ENCODE assay signal across 21 cellular contexts in genomic region chr12:61188801-61189595, GRCh38.
DNase-seq lines count a peak whose midpoint lies in the region; ATAC-seq, FAIRE-seq and TF ChIP-seq lines count a peak whose summit lies in the region.
"Had no signal": no experiment of that assay in that cellular context is flagged by ENCODE, and none has a peak within 500 bp of the region (broad histone marks: within the 10 kb centered on the region; RNA-seq: fewer than 3 reads in every experiment).

No MANE protein-coding gene starts in this region.

- peak; percentile 3 for DNase-seq in H7
- peak; percentile 4 for DNase-seq in epithelial cell of esophagus (ENCODE audit: low read depth)
- peak; percentile 14 for DNase-seq in medulla oblongata (ENCODE audit: extremely low spot score)
- peak; percentile 67 for DNase-seq in superior temporal gyrus (ENCODE audit: extremely low spot score)
- no peak for DNase-seq in HTR-8/SVneo (ENCODE audit: insufficient read length, low spot score)
- DNase-seq in NCI-H345 (lab: John Stamatoyannopoulos, UW), result no peak
- DNase-seq: CD8-positive, alpha-beta memory T cell; DND-41; KG1; NCI-H1417 treated with DMSO at 0.1 percent for 48 hours; NCI-H1930; NCI-H226; NCI-H524 treated with DMSO at 0.1 percent for 48 hours; PC-3; RPMI8226; SHP77 treated with DMSO at 0.1 percent for 48 hours; SK-N-SH had no signal

- no peak for FAIRE-seq in HTR-8/SVneo (lab: Jason Lieb, UNC)
- FAIRE-seq: GM19239 had no signal

- H3K4me3 ChIP-seq in H7 (ENCODE audit: insufficient read depth, low read depth, low read length) (no peak overlapping the region), epithelial cell of esophagus (ENCODE audit: low read length) (no peak overlapping the region)
- H3K4me3 ChIP-seq: BLaER1 treated with 17β-estradiol and CSF1 and Interleukin-3, amounts not matched to agents 10 nM and 100 nM had no signal

- TF ChIP-seq CTCF in epithelial cell of esophagus (IDR thresholded peaks at IDR 0.05; ENCODE audit: insufficient read depth, low read depth, low read length, missing control alignments), result no peak

- no peak for ATAC-seq in GM18907 (IDR thresholded peaks at IDR 0.05; ENCODE audit: unreplicated experiment)
- no peak for ATAC-seq in HG02763 (IDR thresholded peaks at IDR 0.05; ENCODE audit: unreplicated experiment)
- ATAC-seq: PC-3 had no signal

- H3K27me3 ChIP-seq in H7 (ENCODE audit: control insufficient read depth, insufficient read depth, low read length), result no peaks in the 10 kb centered on the region
- H3K27me3 ChIP-seq: BLaER1 treated with 17β-estradiol and CSF1 and Interleukin-3, amounts not matched to agents 10 nM and 100 nM had no signal

- H3K36me3 ChIP-seq in H7 (replicated peaks; ENCODE audit: control insufficient read depth, insufficient read depth, low read length), result no peaks in the 10 kb centered on the region
- H3K36me3 ChIP-seq: BLaER1 treated with 17β-estradiol and CSF1 and Interleukin-3, amounts not matched to agents 10 nM and 100 nM had no signal

Comparison
In these comparisons a context has a peak if more than half of its experiments do, and no peak if none do; other contexts are left out.
1. DNase-seq: peak in H7 (single experiment), epithelial cell of esophagus (single experiment), medulla oblongata (single experiment) and superior temporal gyrus (single experiment); none in HTR-8/SVneo (single experiment) and NCI-H345 (single experiment).